Comparison of ENCODE assay signal across 4 cellular contexts in genomic region chr16:15230432-15230831, GRCh38.
A peak's percentile ranks its signal among the peaks of the same experiment; 100 is the strongest.
DNase-seq lines count a peak whose midpoint lies in the region; ATAC-seq and TF ChIP-seq lines count a peak whose summit lies in the region.
"Not testable (repeated sequence)": the region's sequence is repeated elsewhere in the genome, so short reads cannot be mapped to it uniquely, and the experiment has no call there.

No MANE protein-coding gene starts in this region.

- H3K27ac ChIP-seq in heart left ventricle, result not testable (repeated sequence)

- ATAC-seq in Right ventricle myocardium inferior (peak; percentile 62), heart left ventricle (peak; percentile 35 to 74 (median 65)), left ventricle myocardium superior (peak; percentile 77), left lobe of liver (peak; percentile 26)

- 20% methylated on average over 1 of the region's 5 CpGs; no CpG with 5 or more reads in 3 of the 4 donors for WGBS in heart left ventricle, 4 donors

- not testable (repeated sequence) for DNase-seq in Right ventricle myocardium inferior (ENCODE audit: missing footprints); heart left ventricle; left ventricle myocardium superior; left lobe of liver (ENCODE audit: low spot score)

- H3K4me1 ChIP-seq in heart left ventricle, result not testable (repeated sequence)

- not testable (repeated sequence) for TF ChIP-seq CTCF in heart left ventricle (IDR thresholded peaks at IDR 0.05)

- intact Hi-C loops in Right ventricle myocardium inferior (cut with DNase I); heart left ventricle (cut with DNase I); left ventricle myocardium superior (cut with micrococcal nuclease): not testable (repeated sequence)

- H3K36me3 ChIP-seq in heart left ventricle, result not testable (repeated sequence)

- not testable (repeated sequence) for TF ChIP-seq POLR2A in heart left ventricle (IDR thresholded peaks at IDR 0.05)

- not testable (repeated sequence) for H3K27me3 ChIP-seq in heart left ventricle

- H3K9me3 ChIP-seq in heart left ventricle, result not testable (repeated sequence)

- not testable (repeated sequence) for H3K4me3 ChIP-seq in heart left ventricle

Comparison
In these comparisons a context has a peak if more than half of its experiments do, and no peak if none do; other contexts are left out.
1. ATAC-seq: peak in every context shown above with its lines; median percentile 77 in left ventricle myocardium superior; 65 in heart left ventricle; 62 in Right ventricle myocardium inferior; 26 in left lobe of liver.